1 cellular context compared by ENCODE assay signal in the genomic region with DNA sequence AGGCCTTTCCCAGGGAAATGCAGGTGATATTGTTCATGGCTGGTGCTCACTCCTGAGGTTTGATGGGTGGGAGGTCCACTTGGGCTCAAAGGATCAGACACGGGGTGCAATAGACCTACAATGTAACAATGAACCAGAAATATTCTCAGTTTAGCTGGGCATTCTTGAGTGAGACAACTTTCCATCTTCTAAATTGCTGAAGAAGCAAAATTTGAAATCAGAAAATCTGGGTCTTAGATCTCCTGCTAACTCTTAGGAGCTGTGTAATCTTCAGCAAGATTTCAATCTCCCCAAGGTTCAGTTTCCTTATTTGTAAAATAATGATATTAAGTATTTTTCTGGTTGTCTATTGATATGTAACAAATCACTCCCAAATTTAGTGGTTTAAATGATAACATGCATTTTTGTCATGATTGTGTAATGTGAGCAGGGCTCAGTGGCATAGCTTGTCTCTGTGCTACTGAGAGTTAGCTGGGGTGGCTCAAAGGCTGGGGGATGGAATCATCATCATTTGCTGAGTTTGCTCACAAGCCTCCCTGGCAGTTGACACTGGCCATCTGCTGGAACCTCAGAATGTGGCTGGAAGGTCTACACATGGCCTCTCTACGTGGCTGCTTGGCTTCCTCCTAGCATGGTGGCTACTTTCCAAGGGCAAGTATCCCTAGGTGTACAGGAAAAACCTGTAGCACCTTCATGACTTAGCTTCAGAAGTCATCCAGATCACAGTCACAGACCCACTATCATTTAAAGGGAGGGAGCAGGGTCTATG.
TF ChIP-seq lines count a peak whose summit lies in the region.

No MANE protein-coding gene starts in this region.

TF ChIP-seq in K562, 482 proteins besides CTCF, POLR2A, EP300 and RAD21 (continued from another document):
- TF ChIP-seq, protein P1, sequence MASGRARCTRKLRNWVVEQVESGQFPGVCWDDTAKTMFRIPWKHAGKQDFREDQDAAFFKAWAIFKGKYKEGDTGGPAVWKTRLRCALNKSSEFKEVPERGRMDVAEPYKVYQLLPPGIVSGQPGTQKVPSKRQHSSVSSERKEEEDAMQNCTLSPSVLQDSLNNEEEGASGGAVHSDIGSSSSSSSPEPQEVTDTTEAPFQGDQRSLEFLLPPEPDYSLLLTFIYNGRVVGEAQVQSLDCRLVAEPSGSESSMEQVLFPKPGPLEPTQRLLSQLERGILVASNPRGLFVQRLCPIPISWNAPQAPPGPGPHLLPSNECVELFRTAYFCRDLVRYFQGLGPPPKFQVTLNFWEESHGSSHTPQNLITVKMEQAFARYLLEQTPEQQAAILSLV (tag; IDR thresholded peaks at IDR 0.05), result no peak
- TF ChIP-seq, protein P2, sequence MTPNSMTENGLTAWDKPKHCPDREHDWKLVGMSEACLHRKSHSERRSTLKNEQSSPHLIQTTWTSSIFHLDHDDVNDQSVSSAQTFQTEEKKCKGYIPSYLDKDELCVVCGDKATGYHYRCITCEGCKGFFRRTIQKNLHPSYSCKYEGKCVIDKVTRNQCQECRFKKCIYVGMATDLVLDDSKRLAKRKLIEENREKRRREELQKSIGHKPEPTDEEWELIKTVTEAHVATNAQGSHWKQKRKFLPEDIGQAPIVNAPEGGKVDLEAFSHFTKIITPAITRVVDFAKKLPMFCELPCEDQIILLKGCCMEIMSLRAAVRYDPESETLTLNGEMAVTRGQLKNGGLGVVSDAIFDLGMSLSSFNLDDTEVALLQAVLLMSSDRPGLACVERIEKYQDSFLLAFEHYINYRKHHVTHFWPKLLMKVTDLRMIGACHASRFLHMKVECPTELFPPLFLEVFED (CRISPR knock-in tag; conservative IDR thresholded peaks at IDR 0.05), result no peak
- TF ChIP-seq ZNF165 (CRISPR knock-in tag; IDR thresholded peaks at IDR 0.05; ENCODE audit: borderline replicate concordance), result no peak
- peak; percentile 55 for TF ChIP-seq MAFG (tag; conservative IDR thresholded peaks at IDR 0.05)
- peak; percentile 71 for TF ChIP-seq ZNF316 (IDR thresholded peaks at IDR 0.05)
- no peak for TF ChIP-seq RCOR1 (IDR thresholded peaks at IDR 0.05; ENCODE audit: borderline replicate concordance in 1 of 2, low read depth in 2 of 2, low read length in 2 of 2)
- peak; percentile 57 for TF ChIP-seq MAFK (IDR thresholded peaks at IDR 0.05; ENCODE audit: low read length)
